Comparison of ENCODE assay signal across 8 cellular contexts in genomic region chr16:50024684-50025543, GRCh38.
A peak's percentile ranks its signal among the peaks of the same experiment; 100 is the strongest.
DNase-seq lines count a peak whose midpoint lies in the region; ATAC-seq and TF ChIP-seq lines count a peak whose summit lies in the region.

Gene CNEP1R1, plus strand, starts transcription at chr16:50025225. Its CDS starts 91 bp downstream, at chr16:50025316.

- DNase-seq in AG09319 (ENCODE audit: extremely low read depth, low read depth) (peak; percentile 92), NCI-H2227 treated with DMSO at 0.1 percent for 48 hours (lab: John Stamatoyannopoulos, UW) (peak; percentile 91), cardiac fibroblast (ENCODE audit: low read depth in 2 of 2) (peak; percentile 98), iPS-NIHi7 (ENCODE audit: extremely low spot score) (peak; percentile 99), smooth muscle cell of the brain vasculature (ENCODE audit: low read depth, low spot score) (peak; percentile 92)

- TF ChIP-seq CTCF in AG09319 (IDR thresholded peaks at IDR 0.05; ENCODE audit: low read depth, low read length), result no peak; the same call in none of the 2 replicates
- TF ChIP-seq CTCF in WI38 (IDR thresholded peaks at IDR 0.05; ENCODE audit: low read depth, low read length), result peak; percentile 100
- peak; percentile 100 for TF ChIP-seq CTCF in cardiac fibroblast (IDR thresholded peaks at IDR 0.05; ENCODE audit: low read depth, low read length)

- H3K4me3 ChIP-seq in WI38 (ENCODE audit: low read depth, low read length) (peak within 1 kb of the TSS; percentile 80), cardiac fibroblast (replicated peaks in 1 of 2; ENCODE audit: low read depth in 2 of 2, low read length in 2 of 2) (peak within 1 kb of the TSS; percentile 80 to 96)

- peak; percentile 99 for ATAC-seq in GM18909 (IDR thresholded peaks at IDR 0.05; ENCODE audit: poor library complexity, unreplicated experiment)
- peak; percentile 99 for ATAC-seq in HG03175 (IDR thresholded peaks at IDR 0.05; ENCODE audit: unreplicated experiment)

Comparison
In these comparisons a context has a peak if more than half of its experiments do, and no peak if none do; other contexts are left out.
1. Peak in every context shown above with its lines: DNase-seq, ATAC-seq and H3K4me3 ChIP-seq.